29 cellular contexts compared by ENCODE assay signal in genomic region chr16:54672500-54672899, GRCh38.
"Had no signal": no experiment of that assay in that cellular context is flagged by ENCODE, and none has a peak within 500 bp of the region (broad histone marks: within the 10 kb centered on the region; RNA-seq: fewer than 3 reads in every experiment).

No MANE protein-coding gene starts in this region.

- H3K4me1 Mint-ChIP-seq: endodermal cell, immature natural killer cell, mesothelial cell of epicardium, naive B cell had no signal

- ATAC-seq: effector memory CD8-positive, alpha-beta T cell; esophagus mucosa; gastroesophageal sphincter; heart left ventricle; left colon; left ventricle myocardium superior; lower lobe of right lung; mucosa of descending colon had no signal

- H3K4me3 ChIP-seq: coronary artery, dorsolateral prefrontal cortex, esophagus squamous epithelium, gastroesophageal sphincter, heart left ventricle, hepatocyte, left lung, lower lobe of right lung, mucosa of descending colon had no signal

- H3K27me3 ChIP-seq: heart left ventricle, hepatocyte, left lung had no signal

- H3K36me3 ChIP-seq: esophagus squamous epithelium, gastroesophageal sphincter, heart left ventricle, left lung, lower lobe of right lung had no signal

- H3K27ac ChIP-seq: coronary artery, dorsolateral prefrontal cortex, esophagus squamous epithelium, gastroesophageal sphincter, heart left ventricle, hepatocyte, left lung, lower lobe of right lung had no signal

- H3K4me3 Mint-ChIP-seq: effector memory CD8-positive, alpha-beta T cell; endodermal cell; immature natural killer cell; mesothelial cell of epicardium; naive B cell had no signal

- H3K9me3 ChIP-seq: esophagus squamous epithelium, lower lobe of right lung, mucosa of descending colon had no signal

- FAIRE-seq: colon, endometrium, kidney had no signal

- DNase-seq: dermis blood vessel endothelial cell; dorsolateral prefrontal cortex; effector CD8-positive, alpha-beta T cell; effector memory CD8-positive, alpha-beta T cell; endodermal cell; erythroblast; esophagus squamous epithelium; foreskin fibroblast; foreskin melanocyte; heart left ventricle; hypothalamus; immature natural killer cell; islet precursor cell; kidney; kidney glomerular epithelial cell; left colon; left lung; left ventricle myocardium superior; lower lobe of right lung; mesenchymal stem cell; mucosa of descending colon; naive B cell had no signal

- H3K36me3 Mint-ChIP-seq: immature natural killer cell, mesothelial cell of epicardium, naive B cell had no signal

- H3K4me1 ChIP-seq: esophagus squamous epithelium, gastroesophageal sphincter, heart left ventricle, left lung, lower lobe of right lung had no signal

- H3K27me3 Mint-ChIP-seq: effector memory CD8-positive, alpha-beta T cell; naive B cell had no signal

- H3K79me2 ChIP-seq: hepatocyte had no signal

- H3K4me2 ChIP-seq: hepatocyte had no signal

- H3K27ac Mint-ChIP-seq: effector memory CD8-positive, alpha-beta T cell; endodermal cell; immature natural killer cell; mesothelial cell of epicardium; naive B cell had no signal

- H2AFZ ChIP-seq: hepatocyte had no signal
